Comparison of ENCODE assay signal across 11 cellular contexts in the genomic region with DNA sequence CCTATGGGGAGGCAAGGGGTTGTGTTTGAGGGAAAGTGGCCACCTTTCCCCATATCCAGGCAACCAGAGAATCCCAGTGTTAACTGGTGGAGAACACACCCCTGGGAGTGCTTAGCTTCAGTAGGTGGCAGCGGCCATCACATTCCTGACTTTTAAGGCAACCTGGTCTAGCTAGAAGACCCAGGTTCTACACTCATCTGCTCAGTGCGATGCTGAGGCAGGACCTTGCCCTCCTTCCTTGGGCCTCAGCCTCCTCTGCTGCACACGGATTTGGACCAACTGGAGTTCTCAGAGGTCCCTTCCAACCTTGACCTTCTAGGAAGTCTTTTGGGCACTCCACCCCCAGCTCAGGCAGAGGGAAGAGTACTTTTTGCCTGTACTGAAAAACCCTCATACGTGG. TPM values are rescaled to one million over a fixed set of nuclear protein-coding genes. Genes with fewer than 3 reads are reported as not detected.
DNase-seq lines count a peak whose midpoint lies in the region; ATAC-seq, FAIRE-seq and TF ChIP-seq lines count a peak whose summit lies in the region.
"Had no signal": no experiment of that assay in that cellular context is flagged by ENCODE, and none has a peak within 500 bp of the region (broad histone marks: within the 10 kb centered on the region; RNA-seq: fewer than 3 reads in every experiment).

No MANE protein-coding gene starts in this region.

- no peaks in the 10 kb centered on the region for H3K27me3 ChIP-seq in hepatocyte
- H3K27me3 ChIP-seq in stomach, result no peaks in the 10 kb centered on the region

- WGBS in hepatocyte (ENCODE audit: low lambda C conversion rate, missing lambda C conversion rate), result 86% methylated on average over 4 of the region's 4 CpGs
- WGBS in stomach, 5 donors, result 59 to 77% (median 70%) methylated on average over 4 of the region's 4 CpGs

- no peak overlapping the region for H2AFZ ChIP-seq in hepatocyte
- H2AFZ ChIP-seq: PC-9 had no signal

- H3K36me3 ChIP-seq in hepatocyte (replicated peaks; ENCODE audit: insufficient read depth, low read depth), result no peaks in the 10 kb centered on the region
- H3K36me3 ChIP-seq in stomach, result peaks cover 21 to 41% (median 35%) of the 10 kb centered on the region in 4 donors

- no peaks in the 10 kb centered on the region for H3K9me3 Mint-ChIP-seq in T-helper 2 cell treated with Interferon-gamma antibody and Interleukin-4, amounts not matched to agents 5 μg/mL and 100 μg/mL, for 36 hours
- H3K9me3 Mint-ChIP-seq in activated CD8-positive, alpha-beta T cell treated with anti-CD3 and anti-CD28 coated beads for 36 hours, result no peaks in the 10 kb centered on the region

- H3K9me3 ChIP-seq in hepatocyte (ENCODE audit: low read depth), result no peaks in the 10 kb centered on the region
- no peaks in the 10 kb centered on the region for H3K9me3 ChIP-seq in stomach

- peaks cover 24% of the 10 kb centered on the region for H3K4me1 ChIP-seq in hepatocyte (ENCODE audit: insufficient read depth)
- peaks cover 29 to 75% (median 65%) of the 10 kb centered on the region in 4 donors for H3K4me1 ChIP-seq in stomach

- peak overlapping the region; percentile 99 for H3K4me3 Mint-ChIP-seq in T-helper 2 cell treated with Interferon-gamma antibody and Interleukin-4, amounts not matched to agents 5 μg/mL and 100 μg/mL, for 36 hours
- peak overlapping the region; percentile 90 for H3K4me3 Mint-ChIP-seq in activated CD8-positive, alpha-beta T cell treated with anti-CD3 and anti-CD28 coated beads for 36 hours

- H3K4me3 ChIP-seq in hepatocyte (no peak overlapping the region), stomach (peak overlapping the region in 1 of 4 donors; percentile 21)
- H3K4me3 ChIP-seq: PC-9 had no signal

- peak overlapping the region; percentile 97 for H3K4me2 ChIP-seq in hepatocyte
- H3K4me2 ChIP-seq: PC-9 had no signal

- CTCF ChIA-PET in activated CD8-positive, alpha-beta T cell treated with anti-CD3 and anti-CD28 coated beads for 36 hours (lab: Charles Lee), result interaction anchor here (0.8 to 21.4 kb wide), 13 partner anchors 16 to 156 kb away, joined by 3 to 392 read pairs (median 4); partner anchors contain the start of genes BYSL, MED20, TAF8 and TOMM6

- TF ChIP-seq EP300 in stomach (IDR thresholded peaks at IDR 0.05), result no peak

- H3K27ac ChIP-seq in hepatocyte, result peak overlapping the region; percentile 91
- peak overlapping the region; percentile 11 to 91 (median 89) for H3K27ac ChIP-seq in stomach
- H3K27ac ChIP-seq: KMS-11, PC-9 had no signal

- peaks cover 49% of the 10 kb centered on the region for H3K4me1 Mint-ChIP-seq in T-helper 2 cell treated with Interferon-gamma antibody and Interleukin-4, amounts not matched to agents 5 μg/mL and 100 μg/mL, for 36 hours (ENCODE audit: low read depth)
- H3K4me1 Mint-ChIP-seq in activated CD8-positive, alpha-beta T cell treated with anti-CD3 and anti-CD28 coated beads for 36 hours (ENCODE audit: low read depth), result peaks cover 50% of the 10 kb centered on the region

- FAIRE-seq in frontal cortex (lab: Jason Lieb, UNC), result no peak
- FAIRE-seq: A204.1 had no signal

- intact Hi-C loops in activated CD8-positive, alpha-beta T cell treated with anti-CD3 and anti-CD28 coated beads for 36 hours (cut with micrococcal nuclease), result loop anchor here (2.0 to 5.0 kb wide), 2 partner anchors 36 to 91 kb away; no protein-coding TSS in a partner anchor
- intact Hi-C loops in stomach (cut with DNase I; ENCODE audit: low total_unique reads), result loop anchor here (10.0 kb wide), 1 partner anchor 106 kb away; no protein-coding TSS in a partner anchor

- H3K27ac Mint-ChIP-seq in T-helper 2 cell treated with Interferon-gamma antibody and Interleukin-4, amounts not matched to agents 5 μg/mL and 100 μg/mL, for 36 hours, result peak overlapping the region; percentile 94
- peak overlapping the region; percentile 91 for H3K27ac Mint-ChIP-seq in activated CD8-positive, alpha-beta T cell treated with anti-CD3 and anti-CD28 coated beads for 36 hours

- no peak for DNase-seq in T-helper 2 cell treated with Interferon-gamma antibody and Interleukin-4, amounts not matched to agents 5 μg/mL and 100 μg/mL, for 36 hours (ENCODE audit: low spot score)
- DNase-seq in T-helper 2 cell, result no peak
- no peak for DNase-seq in activated CD8-positive, alpha-beta T cell treated with anti-CD3 and anti-CD28 coated beads for 36 hours
- no peak for DNase-seq in hepatocyte (ENCODE audit: low spot score)
- no peak for DNase-seq in stomach
- DNase-seq in frontal cortex (ENCODE audit: low spot score in 2 of 2), result no peak
- no peak for DNase-seq in NCI-H1694 (lab: John Stamatoyannopoulos, UW)
- DNase-seq: PC-9 had no signal

- H3K27me3 Mint-ChIP-seq in T-helper 2 cell treated with Interferon-gamma antibody and Interleukin-4, amounts not matched to agents 5 μg/mL and 100 μg/mL, for 36 hours (ENCODE audit: low read depth), result no peaks in the 10 kb centered on the region
- no peaks in the 10 kb centered on the region for H3K27me3 Mint-ChIP-seq in activated CD8-positive, alpha-beta T cell treated with anti-CD3 and anti-CD28 coated beads for 36 hours

- peaks cover 32% of the 10 kb centered on the region for H3K79me2 ChIP-seq in hepatocyte

- POLR2A ChIA-PET in activated CD8-positive, alpha-beta T cell treated with anti-CD3 and anti-CD28 coated beads for 36 hours (lab: Charles Lee), result interaction anchor here (0.8 to 16.7 kb wide), 13 partner anchors 9 to 151 kb away, joined by 3 to 358 read pairs (median 5); partner anchors contain the start of genes BYSL, MED20, TAF8 and TOMM6

- no peaks in the 10 kb centered on the region for H3K9me2 ChIP-seq in hepatocyte (replicated peaks; ENCODE audit: insufficient read depth)

- H4K20me1 ChIP-seq in hepatocyte (ENCODE audit: insufficient read depth, poor library complexity, severe bottlenecking), result peaks cover 5% of the 10 kb centered on the region

- H3K36me3 Mint-ChIP-seq in T-helper 2 cell treated with Interferon-gamma antibody and Interleukin-4, amounts not matched to agents 5 μg/mL and 100 μg/mL, for 36 hours (ENCODE audit: low read depth), result peaks cover 72% of the 10 kb centered on the region
- peaks cover 69% of the 10 kb centered on the region for H3K36me3 Mint-ChIP-seq in activated CD8-positive, alpha-beta T cell treated with anti-CD3 and anti-CD28 coated beads for 36 hours (ENCODE audit: low read depth)

- no peak for TF ChIP-seq POLR2A in stomach (IDR thresholded peaks at IDR 0.05)

- ATAC-seq in activated CD8-positive, alpha-beta T cell treated with anti-CD3 and anti-CD28 coated beads for 36 hours, result no peak
- ATAC-seq in HG02981 (IDR thresholded peaks at IDR 0.05; ENCODE audit: unreplicated experiment), result no peak

- no peak for TF ChIP-seq CTCF in activated CD8-positive, alpha-beta T cell treated with anti-CD3 and anti-CD28 coated beads for 36 hours (IDR thresholded peaks at IDR 0.05)
- no peak for TF ChIP-seq CTCF in hepatocyte (IDR thresholded peaks at IDR 0.05; ENCODE audit: poor library complexity)
- TF ChIP-seq CTCF in stomach (IDR thresholded peaks at IDR 0.05), result no peak

RNA-seq across cellular contexts. Expression of gene CCND3, which starts 3.0 kb away (rescaled TPM):
- total RNA-seq in activated CD8-positive, alpha-beta T cell treated with anti-CD3 and anti-CD28 coated beads for 36 hours, result 100 to 1,000 TPM; 457 to 459 TPM
- 79.3 and 96.8 TPM in 2 replicates for total RNA-seq in hepatocyte
- 134 and 141 TPM in 2 replicates for polyA plus RNA-seq in hepatocyte
- total RNA-seq in stomach, result 100 to 1,000 TPM in 2 of 5 donors, 10 to 100 TPM in 3; 40.6 to 193 (median 84.2) TPM
- 10 to 100 TPM; 75.3 to 77.2 (median 75.9) TPM for polyA plus RNA-seq in stomach
- 12.6 TPM for total RNA-seq in frontal cortex

RNA-seq across cellular contexts. Expression of gene BYSL, which starts 17.3 kb away (rescaled TPM):
- total RNA-seq in activated CD8-positive, alpha-beta T cell treated with anti-CD3 and anti-CD28 coated beads for 36 hours, result 10 to 100 TPM; 56.4 to 59.5 TPM
- total RNA-seq in hepatocyte (13.9 and 20.7 TPM in 2 replicates), stomach (10 to 100 TPM in 2 of 5 donors, 1 to 10 TPM in 2, not detected in 1; 1.8 to 65.2 (median 10.1) TPM), frontal cortex (14.7 TPM)
- polyA plus RNA-seq in hepatocyte (16.6 and 28.5 TPM in 2 replicates), stomach (10 to 100 TPM in 2 of 3 donors, 1 to 10 TPM in 1; 8.6 to 11.9 (median 10.6) TPM)

RNA-seq across cellular contexts. Expression of gene MED20, which starts 17.7 kb away (rescaled TPM):
- 10 to 100 TPM; 23.4 to 28.0 TPM for total RNA-seq in activated CD8-positive, alpha-beta T cell treated with anti-CD3 and anti-CD28 coated beads for 36 hours
- 18.1 and 19.2 TPM in 2 replicates for total RNA-seq in hepatocyte
- 18.1 and 19.8 TPM in 2 replicates for polyA plus RNA-seq in hepatocyte
- 10 to 100 TPM in 4 of 5 donors, 1 to 10 TPM in 1; 1.2 to 34.4 (median 18.8) TPM for total RNA-seq in stomach
- 1 to 10 TPM; 6.1 to 9.8 (median 7.2) TPM for polyA plus RNA-seq in stomach
- total RNA-seq in frontal cortex, result 16.7 TPM

RNA-seq across cellular contexts. Expression of gene USP49, which starts 43.4 kb away (rescaled TPM):
- 1 to 10 TPM; 5.7 to 5.9 TPM for total RNA-seq in activated CD8-positive, alpha-beta T cell treated with anti-CD3 and anti-CD28 coated beads for 36 hours
- total RNA-seq in hepatocyte (2.2 and 2.4 TPM in 2 replicates), stomach (10 to 100 TPM in 2 of 5 donors, 1 to 10 TPM in 3; 4.0 to 26.3 (median 5.7) TPM), frontal cortex (10.6 TPM)
- polyA plus RNA-seq in hepatocyte (1.0 and 3.0 TPM in 2 replicates), stomach (1 to 10 TPM in 1 of 3 donors, under 1 TPM in 2; 0.50 to 1.2 (median 0.58) TPM)
